Comparison of ENCODE assay signal across 16 cellular contexts in genomic region chr2:112834379-112835014, GRCh38. TPM values are rescaled to one million over a fixed set of nuclear protein-coding genes. Genes with fewer than 3 reads are reported as not detected.
DNase-seq lines count a peak whose midpoint lies in the region; ATAC-seq and TF ChIP-seq lines count a peak whose summit lies in the region.
"Had no signal": no experiment of that assay in that cellular context is flagged by ENCODE, and none has a peak within 500 bp of the region (broad histone marks: within the 10 kb centered on the region; RNA-seq: fewer than 3 reads in every experiment).

No MANE protein-coding gene starts in this region.

- H3K9me3 ChIP-seq in CD8-positive, alpha-beta T cell (ENCODE audit: low read length) = no peaks in the 10 kb centered on the region
- no peaks in the 10 kb centered on the region for H3K9me3 ChIP-seq in tibial artery
- H3K9me3 ChIP-seq: adrenal gland, BE2C had no signal

- peak overlapping the region; percentile 71 for H3K4me3 ChIP-seq in fibroblast of pulmonary artery (replicated peaks; ENCODE audit: low read depth, low read length)
- no peak overlapping the region for H3K4me3 ChIP-seq in CD8-positive, alpha-beta T cell (ENCODE audit: low read depth, low read length)
- no peak overlapping the region for H3K4me3 ChIP-seq in tibial artery
- H3K4me3 ChIP-seq: adrenal gland had no signal

- TF ChIP-seq CTCF in fibroblast of pulmonary artery (IDR thresholded peaks at IDR 0.05; ENCODE audit: low read length, missing control alignments) = no peak
- no peak for TF ChIP-seq CTCF in osteocyte (IDR thresholded peaks at IDR 0.05)
- TF ChIP-seq CTCF in CD8-positive, alpha-beta T cell (IDR thresholded peaks at IDR 0.05) = no peak
- no peak for TF ChIP-seq CTCF in tibial artery (IDR thresholded peaks at IDR 0.05)

- no peaks in the 10 kb centered on the region for H3K36me3 Mint-ChIP-seq in osteocyte (ENCODE audit: unreplicated experiment)
- no peaks in the 10 kb centered on the region for H3K36me3 Mint-ChIP-seq in CD8-positive, alpha-beta T cell

- CTCF ChIA-PET in CD8-positive, alpha-beta T cell (lab: Charles Lee) = interaction anchor here (0.9 kb wide), 1 partner anchor 125 kb away, joined by 3 read pairs; no protein-coding TSS in a partner anchor

- ATAC-seq in CD8-positive, alpha-beta T cell = no peak
- ATAC-seq: activated CD4-positive, alpha-beta T cell treated with anti-CD3 and anti-CD28 coated beads for 36 hours had no signal

- POLR2A ChIA-PET in CD8-positive, alpha-beta T cell (lab: Charles Lee) = no interaction called here

- intact Hi-C loops in CD8-positive, alpha-beta T cell (cut with DNase I, micrococcal nuclease) = no loop called here
- intact Hi-C loops in tibial artery (cut with DNase I; ENCODE audit: low total_unique reads) = no loop called here

- H3K27ac Mint-ChIP-seq in osteocyte (ENCODE audit: unreplicated experiment) = no peak overlapping the region
- no peak overlapping the region for H3K27ac Mint-ChIP-seq in CD8-positive, alpha-beta T cell
- H3K27ac Mint-ChIP-seq: activated CD4-positive, alpha-beta T cell treated with anti-CD3 and anti-CD28 coated beads for 36 hours had no signal

- no peak overlapping the region for H3K27ac ChIP-seq in CD8-positive, alpha-beta T cell (ENCODE audit: low read depth, low read length)
- no peak overlapping the region for H3K27ac ChIP-seq in tibial artery
- H3K27ac ChIP-seq: adrenal gland had no signal

- H3K4me3 Mint-ChIP-seq in osteocyte (ENCODE audit: unreplicated experiment) = no peak overlapping the region
- H3K4me3 Mint-ChIP-seq in CD8-positive, alpha-beta T cell = no peak overlapping the region
- H3K4me3 Mint-ChIP-seq: activated CD4-positive, alpha-beta T cell treated with anti-CD3 and anti-CD28 coated beads for 36 hours had no signal

- H3K4me1 Mint-ChIP-seq in osteocyte (ENCODE audit: unreplicated experiment) = peaks cover 18% of the 10 kb centered on the region
- H3K4me1 Mint-ChIP-seq in CD8-positive, alpha-beta T cell (ENCODE audit: low read depth) = no peaks in the 10 kb centered on the region
- H3K4me1 Mint-ChIP-seq: activated CD4-positive, alpha-beta T cell treated with anti-CD3 and anti-CD28 coated beads for 36 hours had no signal

- peaks cover 2% of the 10 kb centered on the region for H3K27me3 Mint-ChIP-seq in osteocyte (ENCODE audit: unreplicated experiment)
- peaks cover 7% of the 10 kb centered on the region for H3K27me3 Mint-ChIP-seq in CD8-positive, alpha-beta T cell (ENCODE audit: low read depth)

- no peaks in the 10 kb centered on the region for H3K36me3 ChIP-seq in CD8-positive, alpha-beta T cell (ENCODE audit: insufficient read depth, low read length)
- H3K36me3 ChIP-seq in tibial artery = no peaks in the 10 kb centered on the region
- H3K36me3 ChIP-seq: adrenal gland, BE2C had no signal

- no peaks in the 10 kb centered on the region for H3K27me3 ChIP-seq in CD8-positive, alpha-beta T cell (ENCODE audit: insufficient read depth, low read length)
- H3K27me3 ChIP-seq in tibial artery = no peaks in the 10 kb centered on the region
- H3K27me3 ChIP-seq: adrenal gland, BE2C had no signal

- H3K9me3 Mint-ChIP-seq in osteocyte (ENCODE audit: unreplicated experiment) = no peaks in the 10 kb centered on the region
- H3K9me3 Mint-ChIP-seq in CD8-positive, alpha-beta T cell = no peaks in the 10 kb centered on the region

- DNase-seq in ELF-1 (ENCODE audit: low read depth, low spot score) = peak; percentile 41
- peak; percentile 72 for DNase-seq in RPMI7951 (ENCODE audit: low read depth)
- DNase-seq in fibroblast of pulmonary artery (ENCODE audit: low read depth) = peak; percentile 66
- peak; percentile 63 for DNase-seq in osteocyte (ENCODE audit: extremely low spot score, unreplicated experiment)
- no peak for DNase-seq in HuH-7 (ENCODE audit: low spot score)
- DNase-seq in NCI-H1930 (lab: John Stamatoyannopoulos, UW) = no peak
- DNase-seq in CD8-positive, alpha-beta T cell = no peak
- DNase-seq in tibial artery = no peak
- DNase-seq: activated CD4-positive, alpha-beta T cell treated with anti-CD3 and anti-CD28 coated beads for 36 hours; activated T-cell treated with anti-CD3 and anti-CD28 coated beads, Interleukin-2, amount 50 U/mL, for 1 hour; adrenal gland; BE2C; NCI-H446 treated with DMSO at 0.1 percent for 48 hours; stimulated activated CD4-positive, alpha-beta T cell treated with anti-CD3 and anti-CD28 coated beads, Interleukin-4, amount 100 ng/mL, for 1 hour had no signal

- H3K4me1 ChIP-seq in CD8-positive, alpha-beta T cell (ENCODE audit: insufficient read depth, low read length) = no peaks in the 10 kb centered on the region
- no peaks in the 10 kb centered on the region for H3K4me1 ChIP-seq in tibial artery
- H3K4me1 ChIP-seq: BE2C had no signal

RNA-seq across cellular contexts. Expression of gene IL1B, which starts 2.1 kb away (rescaled TPM):
- total RNA-seq in RPMI7951 (2014; rRNA removed; shearing (Covaris generic)) = 57.5 and 71.6 TPM in 2 replicates
- not detected in 2 replicates for total RNA-seq in osteocyte
- under 1 TPM in 1 of 2 experiments, not detected in 1; 0.81 TPM for total RNA-seq in CD8-positive, alpha-beta T cell
- total RNA-seq: myocyte, OCI-LY7 had no signal

RNA-seq across cellular contexts. Expression of gene IL1A, which starts 50.2 kb away (rescaled TPM):
- 1.9 and 2.3 TPM in 2 replicates for total RNA-seq in RPMI7951 (2014; rRNA removed; shearing (Covaris generic))
- not detected in 2 replicates for total RNA-seq in osteocyte
- total RNA-seq in CD8-positive, alpha-beta T cell = not detected
- total RNA-seq: myocyte, OCI-LY7 had no signal

Comparison
In these comparisons a context has a peak if more than half of its experiments do, and no peak if none do; other contexts are left out.
1. DNase-seq: peak in ELF-1 (single experiment), RPMI7951 (single experiment), fibroblast of pulmonary artery (single experiment) and osteocyte (single experiment); none in HuH-7 (single experiment), NCI-H1930 (0 of 2), CD8-positive, alpha-beta T cell (0 of 7) and tibial artery (0 of 2).
2. RNA of gene IL1B, which starts 2.1 kb away (total RNA-seq): 57.5 to 71.6 TPM in RPMI7951; 0.81 TPM in CD8-positive, alpha-beta T cell and not detected in osteocyte; every median in the first group is over 10 times any median in the second.